1 cellular context compared by ENCODE assay signal in genomic region chr3:42581709-42582473, GRCh38.
TF ChIP-seq lines count a peak whose summit lies in the region.

Gene SEC22C, minus strand, starts transcription at chr3:42581967. Its CDS starts 12,921 bp downstream, at chr3:42569046.

TF ChIP-seq in K562, 482 proteins besides CTCF, POLR2A, EP300 and RAD21 (continued from another document and continues in another):
- peak; percentile 82; the same call in 1 of the 2 replicates for TF ChIP-seq ZNF511 (CRISPR knock-in tag; IDR thresholded peaks at IDR 0.05)
- no peak for TF ChIP-seq ZNF324 (CRISPR knock-in tag; IDR thresholded peaks at IDR 0.05)
- TF ChIP-seq MBD1 (CRISPR knock-in tag; IDR thresholded peaks at IDR 0.05): no peak
- TF ChIP-seq ZNF696 (CRISPR knock-in tag; conservative IDR thresholded peaks at IDR 0.05): no peak
- TF ChIP-seq CCAR2 (IDR thresholded peaks at IDR 0.05; ENCODE audit: low read depth, low read length): no peak
- TF ChIP-seq FIP1L1 (IDR thresholded peaks at IDR 0.05; ENCODE audit: low read depth, low read length, poor library complexity, severe bottlenecking): no peak
- no peak for TF ChIP-seq SIRT6 (IDR thresholded peaks at IDR 0.05; ENCODE audit: low read depth, low read length)
- TF ChIP-seq RREB1 (CRISPR knock-in tag; IDR thresholded peaks at IDR 0.05): peak; percentile 85
- no peak for TF ChIP-seq THRA (IDR thresholded peaks at IDR 0.05)
- TF ChIP-seq STAT5A (IDR thresholded peaks at IDR 0.05; ENCODE audit: borderline replicate concordance, low read length): peak; percentile 43; the same call in 1 of the 2 replicates
- TF ChIP-seq FOXK1 (CRISPR knock-in tag; IDR thresholded peaks at IDR 0.05; ENCODE audit: borderline replicate concordance): peak; percentile 73; the same call in 1 of the 2 replicates
- TF ChIP-seq NR4A1 (CRISPR knock-in tag; IDR thresholded peaks at IDR 0.05): no peak
- TF ChIP-seq NR4A1 (tag; IDR thresholded peaks at IDR 0.05): no peak
- peak in 1 of 2 experiments; percentile 88; a peak in 3 of 4 replicates for TF ChIP-seq MLLT1 (IDR thresholded peaks at IDR 0.05)
- no peak for TF ChIP-seq NR1H2 (CRISPR knock-in tag; IDR thresholded peaks at IDR 0.05)
- TF ChIP-seq ZFP36 (IDR thresholded peaks at IDR 0.05; ENCODE audit: low read depth, low read length, partially characterized antibody): peak; percentile 65
- peak in 1 of 2 experiments; percentile 83; a peak in 2 of 4 replicates for TF ChIP-seq RCOR1 (IDR thresholded peaks at IDR 0.05; ENCODE audit: borderline replicate concordance in 1 of 2, low read depth in 2 of 2, low read length in 2 of 2)
- no peak for TF ChIP-seq NUFIP1 (IDR thresholded peaks at IDR 0.05; ENCODE audit: partially characterized antibody)
- peak; percentile 66; the same call in 1 of the 2 replicates for TF ChIP-seq RUNX1 (IDR thresholded peaks at IDR 0.05; ENCODE audit: low read depth)
- peak in 1 of 2 experiments; percentile 90; a peak in 2 of 4 replicates for TF ChIP-seq HDAC1 (IDR thresholded peaks at IDR 0.05)
- TF ChIP-seq USF1 (CRISPR knock-in tag; IDR thresholded peaks at IDR 0.05): peak; percentile 91
- no peak for TF ChIP-seq MECOM (CRISPR knock-in tag; IDR thresholded peaks at IDR 0.05)
- no peak for TF ChIP-seq PCBP2 (IDR thresholded peaks at IDR 0.05; ENCODE audit: low read depth, low read length, poor library complexity, severe bottlenecking)
- TF ChIP-seq BRF1 (IDR thresholded peaks at IDR 0.05; ENCODE audit: borderline replicate concordance, extremely low read depth, insufficient read length): no peak
- TF ChIP-seq, protein P1, sequence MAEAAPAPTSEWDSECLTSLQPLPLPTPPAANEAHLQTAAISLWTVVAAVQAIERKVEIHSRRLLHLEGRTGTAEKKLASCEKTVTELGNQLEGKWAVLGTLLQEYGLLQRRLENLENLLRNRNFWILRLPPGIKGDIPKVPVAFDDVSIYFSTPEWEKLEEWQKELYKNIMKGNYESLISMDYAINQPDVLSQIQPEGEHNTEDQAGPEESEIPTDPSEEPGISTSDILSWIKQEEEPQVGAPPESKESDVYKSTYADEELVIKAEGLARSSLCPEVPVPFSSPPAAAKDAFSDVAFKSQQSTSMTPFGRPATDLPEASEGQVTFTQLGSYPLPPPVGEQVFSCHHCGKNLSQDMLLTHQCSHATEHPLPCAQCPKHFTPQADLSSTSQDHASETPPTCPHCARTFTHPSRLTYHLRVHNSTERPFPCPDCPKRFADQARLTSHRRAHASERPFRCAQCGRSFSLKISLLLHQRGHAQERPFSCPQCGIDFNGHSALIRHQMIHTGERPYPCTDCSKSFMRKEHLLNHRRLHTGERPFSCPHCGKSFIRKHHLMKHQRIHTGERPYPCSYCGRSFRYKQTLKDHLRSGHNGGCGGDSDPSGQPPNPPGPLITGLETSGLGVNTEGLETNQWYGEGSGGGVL (CRISPR knock-in tag; IDR thresholded peaks at IDR 0.05): no peak
- peak; percentile 30 to 85; a peak in 1 of 4 replicates for TF ChIP-seq ARNT (IDR thresholded peaks at IDR 0.05)
- TF ChIP-seq, protein P2, sequence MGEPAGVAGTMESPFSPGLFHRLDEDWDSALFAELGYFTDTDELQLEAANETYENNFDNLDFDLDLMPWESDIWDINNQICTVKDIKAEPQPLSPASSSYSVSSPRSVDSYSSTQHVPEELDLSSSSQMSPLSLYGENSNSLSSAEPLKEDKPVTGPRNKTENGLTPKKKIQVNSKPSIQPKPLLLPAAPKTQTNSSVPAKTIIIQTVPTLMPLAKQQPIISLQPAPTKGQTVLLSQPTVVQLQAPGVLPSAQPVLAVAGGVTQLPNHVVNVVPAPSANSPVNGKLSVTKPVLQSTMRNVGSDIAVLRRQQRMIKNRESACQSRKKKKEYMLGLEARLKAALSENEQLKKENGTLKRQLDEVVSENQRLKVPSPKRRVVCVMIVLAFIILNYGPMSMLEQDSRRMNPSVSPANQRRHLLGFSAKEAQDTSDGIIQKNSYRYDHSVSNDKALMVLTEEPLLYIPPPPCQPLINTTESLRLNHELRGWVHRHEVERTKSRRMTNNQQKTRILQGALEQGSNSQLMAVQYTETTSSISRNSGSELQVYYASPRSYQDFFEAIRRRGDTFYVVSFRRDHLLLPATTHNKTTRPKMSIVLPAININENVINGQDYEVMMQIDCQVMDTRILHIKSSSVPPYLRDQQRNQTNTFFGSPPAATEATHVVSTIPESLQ (CRISPR knock-in tag; IDR thresholded peaks at IDR 0.05): peak; percentile 95
- peak; percentile 77 for TF ChIP-seq EGR1 (conservative IDR thresholded peaks at IDR 0.05)
- TF ChIP-seq PKNOX1 (IDR thresholded peaks at IDR 0.05): peak; percentile 88
- peak; percentile 93 for TF ChIP-seq HINFP (tag; conservative IDR thresholded peaks at IDR 0.05; ENCODE audit: low read depth)
- TF ChIP-seq ZNF134 (CRISPR knock-in tag; conservative IDR thresholded peaks at IDR 0.05): no peak
- no peak for TF ChIP-seq NR2C2 (CRISPR knock-in tag; IDR thresholded peaks at IDR 0.05)
- peak; percentile 66; the same call in 1 of the 2 replicates for TF ChIP-seq NR2C2 (tag; IDR thresholded peaks at IDR 0.05)
- TF ChIP-seq E4F1 (CRISPR knock-in tag; IDR thresholded peaks at IDR 0.05; ENCODE audit: borderline replicate concordance): no peak
- TF ChIP-seq GABPB1 (CRISPR knock-in tag; IDR thresholded peaks at IDR 0.05): peak; percentile 71
- peak; percentile 46 for TF ChIP-seq GABPA (tag; conservative IDR thresholded peaks at IDR 0.05; ENCODE audit: low read depth)
- no peak for TF ChIP-seq SREBF2 (CRISPR knock-in tag; IDR thresholded peaks at IDR 0.05)
- peak; percentile 84 for TF ChIP-seq CBFA2T3 (IDR thresholded peaks at IDR 0.05)
